In genomic region chr6:35552285-35552917, GRCh38 we compare ENCODE assay signal across 2 cellular contexts.
TF ChIP-seq lines count a peak whose summit lies in the region.

No MANE protein-coding gene starts in this region.

TF ChIP-seq in IMR-90, 13 proteins besides CTCF, POLR2A, EP300 and RAD21 (continued from another document):
- TF ChIP-seq ELK1 (IDR thresholded peaks at IDR 0.05; ENCODE audit: borderline replicate concordance, low read depth, low read length) (no peak), FOS (IDR thresholded peaks at IDR 0.05; ENCODE audit: low read depth, low read length) (no peak)

TF ChIP-seq in neural cell, 6 proteins besides CTCF, POLR2A, EP300 and RAD21 (continued from another document):
- TF ChIP-seq REST (IDR thresholded peaks at IDR 0.05; ENCODE audit: borderline replicate concordance): no peak
- TF ChIP-seq SMC3 (conservative IDR thresholded peaks at IDR 0.05; ENCODE audit: poor library complexity): no peak
TF ChIP-seq in neural cell: peak in this region for 0.
